13 cellular contexts compared by ENCODE assay signal in the genomic region with DNA sequence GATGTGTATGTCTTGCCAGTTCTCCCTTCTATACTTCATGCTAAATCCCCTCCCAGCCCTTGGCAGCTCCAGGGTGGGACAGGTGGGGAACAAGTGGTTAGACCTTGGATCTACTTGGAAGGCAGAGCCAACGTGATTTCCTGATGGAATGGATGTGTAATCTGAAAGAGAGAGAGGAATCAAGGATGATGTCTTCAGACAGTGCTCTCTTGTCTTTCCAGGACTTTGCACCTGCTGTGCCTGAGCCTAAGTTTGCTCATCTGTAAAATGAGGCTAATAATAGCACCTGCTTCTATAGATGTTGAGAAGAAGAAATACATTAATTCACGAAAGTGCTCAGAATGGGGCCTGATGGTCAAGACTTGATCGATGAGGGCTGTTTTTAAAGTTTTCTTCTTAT. TPM values are rescaled to one million over a fixed set of nuclear protein-coding genes. Genes with fewer than 3 reads are reported as not detected.
DNase-seq lines count a peak whose midpoint lies in the region; ATAC-seq, FAIRE-seq and TF ChIP-seq lines count a peak whose summit lies in the region.
"Had no signal": no experiment of that assay in that cellular context is flagged by ENCODE, and none has a peak within 500 bp of the region (broad histone marks: within the 10 kb centered on the region; RNA-seq: fewer than 3 reads in every experiment).

No MANE protein-coding gene starts in this region.

- H3K27me3 Mint-ChIP-seq in mesothelial cell of epicardium (ENCODE audit: low read depth), result no peaks in the 10 kb centered on the region

- no peak overlapping the region for H3K9ac ChIP-seq in HepG2 (ENCODE audit: insufficient read depth, low read depth, low read length)

- TF ChIP-seq RAD21 in HepG2 (CRISPR knock-in tag; IDR thresholded peaks at IDR 0.05), result no peak

- H2AFZ ChIP-seq in HepG2 (ENCODE audit: low read length), result no peak overlapping the region

- WGBS in HepG2 (ENCODE audit: low lambda C conversion rate), result 22% methylated on average over 3 of the region's 3 CpGs
- WGBS in right lobe of liver (ENCODE audit: insufficient coverage, low coverage, low lambda C conversion rate, missing lambda C conversion rate), result 80% methylated on average over 1 of the region's 3 CpGs

- H3K4me2 ChIP-seq in HepG2 (ENCODE audit: low read depth, low read length), result peak overlapping the region; percentile 47

- H3K9me3 ChIP-seq in HepG2 (ENCODE audit: low read length) (no peaks in the 10 kb centered on the region), right lobe of liver (no peaks in the 10 kb centered on the region), lower lobe of right lung (no peaks in the 10 kb centered on the region)
- H3K9me3 ChIP-seq: SJCRH30 had no signal

- H3K4me3 ChIP-seq in HepG2 (replicated peaks in 1 of 3; ENCODE audit: insufficient read depth in 1 of 3, low read depth in 2 of 3, low read length in 3 of 3) (no peak overlapping the region), right lobe of liver (no peak overlapping the region), lower lobe of right lung (no peak overlapping the region)
- H3K4me3 ChIP-seq: SJCRH30 had no signal

- no peaks in the 10 kb centered on the region for H3K79me2 ChIP-seq in HepG2 (ENCODE audit: insufficient read depth, low read length)

- H3K4me1 ChIP-seq in HepG2 (ENCODE audit: insufficient read depth, low read length), result peaks cover 34% of the 10 kb centered on the region
- peaks cover 0 to 25% (median 4%) of the 10 kb centered on the region in 4 donors for H3K4me1 ChIP-seq in right lobe of liver
- H3K4me1 ChIP-seq in lower lobe of right lung, result peaks cover 4% of the 10 kb centered on the region
- H3K4me1 ChIP-seq: SJCRH30 had no signal

- no peak overlapping the region for H3K27ac Mint-ChIP-seq in mesothelial cell of epicardium

- no peak for TF ChIP-seq POLR2A in HepG2 (IDR thresholded peaks at IDR 0.05; ENCODE audit: insufficient read depth in 1 of 2, low read depth in 2 of 2, low read length in 2 of 2)
- no peak for TF ChIP-seq POLR2A in right lobe of liver (IDR thresholded peaks at IDR 0.05)

- intact Hi-C loops in HepG2 (cut with micrococcal nuclease; ENCODE audit: unreplicated experiment) (no loop called here), right lobe of liver (cut with DNase I) (no loop called here), lower lobe of right lung (cut with DNase I) (no loop called here)

- H3K36me3 ChIP-seq in HepG2 (replicated peaks in 1 of 2; ENCODE audit: control insufficient read depth in 1 of 2, insufficient read depth in 2 of 2, low read length in 2 of 2) (no peaks in the 10 kb centered on the region), right lobe of liver (no peaks in the 10 kb centered on the region), lower lobe of right lung (peaks cover 25% of the 10 kb centered on the region)
- H3K36me3 ChIP-seq: SJCRH30 had no signal

- in situ Hi-C loops in HepG2 (cut with HindIII; ENCODE audit: extremely low pct_ligation_motif_present, low pct_unique_long_range_greater_than_20kb), result no loop called here

- no peaks in the 10 kb centered on the region for H3K27me3 ChIP-seq in HepG2 (ENCODE audit: control insufficient read depth in 1 of 2, insufficient read depth in 2 of 2, low read length in 2 of 2)
- H3K27me3 ChIP-seq in right lobe of liver, result no peaks in the 10 kb centered on the region
- H3K27me3 ChIP-seq in lower lobe of right lung (ENCODE audit: low read depth), result no peaks in the 10 kb centered on the region
- H3K27me3 ChIP-seq: SJCRH30 had no signal

- H3K27ac ChIP-seq in HepG2 (ENCODE audit: extremely low read length, insufficient read depth, low read length) (no peak overlapping the region), right lobe of liver (peak overlapping the region in 1 of 3 donors; percentile 33), lower lobe of right lung (peak overlapping the region; percentile 69)
- H3K27ac ChIP-seq: SJCRH30 had no signal

- POLR2A ChIA-PET in HepG2 (lab: Yijun Ruan, JAX), result interaction anchor here (1.8 kb wide), 1 partner anchor 14 kb away, joined by 8 read pairs; a partner anchor contains a TSS

- H4K20me1 ChIP-seq in HepG2 (ENCODE audit: insufficient read depth, low read length), result no peaks in the 10 kb centered on the region

- no peak for FAIRE-seq in HepG2 (lab: Jason Lieb, UNC)
- FAIRE-seq: G401.6 had no signal

- no peaks in the 10 kb centered on the region for H3K4me1 Mint-ChIP-seq in mesothelial cell of epicardium

- H3K36me3 Mint-ChIP-seq in mesothelial cell of epicardium, result peaks cover 12% of the 10 kb centered on the region

- TF ChIP-seq CTCF in HepG2 (CRISPR knock-in tag; IDR thresholded peaks at IDR 0.05) (no peak), right lobe of liver (IDR thresholded peaks at IDR 0.05) (no peak), lower lobe of right lung (IDR thresholded peaks at IDR 0.05) (no peak), mesothelial cell of epicardium (IDR thresholded peaks at IDR 0.05; ENCODE audit: unreplicated experiment) (no peak)

- TF ChIP-seq EP300 in HepG2 (IDR thresholded peaks at IDR 0.05; ENCODE audit: low read depth in 2 of 2, low read length in 2 of 2), result no peak
- no peak for TF ChIP-seq EP300 in HepG2 (CRISPR knock-in tag; IDR thresholded peaks at IDR 0.05; ENCODE audit: borderline replicate concordance)

- no peak for ATAC-seq in HepG2
- no peak for ATAC-seq in right lobe of liver
- no peak for ATAC-seq in lower lobe of right lung
- no peak for ATAC-seq in HG02970 (IDR thresholded peaks at IDR 0.05; ENCODE audit: low FRiP score, unreplicated experiment)

- H3K4me3 Mint-ChIP-seq in mesothelial cell of epicardium, result no peak overlapping the region

- DNase-seq in HepG2 (ENCODE audit: low spot score) (no peak), right lobe of liver (no peak), lower lobe of right lung (no peak), NCI-H1417 (lab: John Stamatoyannopoulos, UW) (no peak), mesothelial cell of epicardium (ENCODE audit: low spot score in 2 of 2, unreplicated experiment in 2 of 2) (no peak)
- DNase-seq: activated CD4-positive, CD25-positive, alpha-beta regulatory T cell; islet precursor cell; NCI-H1105; NCI-H748 treated with DMSO at 0.1 percent for 48 hours; SJCRH30 had no signal

- CTCF ChIA-PET in HepG2 (lab: Yijun Ruan, JAX; ENCODE audit: low intra/inter-chr PET ratio, low total read pairs), result no interaction called here

- BruUV-seq in HepG2 (replicated peaks; lab: Mats Ljungman, UMichigan), result no TSS peak

- no peaks in the 10 kb centered on the region for H3K9me3 Mint-ChIP-seq in mesothelial cell of epicardium

RNA-seq across cellular contexts. Expression of a gene that starts 7.0 kb away (rescaled TPM):
- total RNA-seq in HepG2 (2016; rRNA removed; fragmentation: Illumina TruSeq; extraction: Trizol) (32.4 and 40.8 TPM in 2 replicates), right lobe of liver (10 to 100 TPM; 34.5 to 47.0 (median 37.4) TPM), lower lobe of right lung (188 TPM), mesothelial cell of epicardium (107 to 109 TPM (median 108 TPM) in 3 replicates)
- total RNA-seq in HepG2 (2016; cell fraction: cytosol; rRNA removed; fragmentation: Illumina TruSeq; extraction: Trizol; ENCODE audit: low read depth), result 19.0 and 19.4 TPM in 2 replicates
- 37.6 and 41.3 TPM in 2 replicates for total RNA-seq in HepG2 (2016; cell fraction: insoluble cytoplasmic fraction; rRNA removed; fragmentation: Illumina TruSeq; extraction: Trizol)
- total RNA-seq in HepG2 (2016; cell fraction: membrane; rRNA removed; fragmentation: Illumina TruSeq; extraction: Trizol), result 39.4 and 40.9 TPM in 2 replicates
- 27.3 and 29.2 TPM in 2 replicates for total RNA-seq in HepG2 (2016; cell fraction: nucleus; rRNA removed; fragmentation: Illumina TruSeq; extraction: Trizol)
- polyA plus RNA-seq in HepG2 (2011; rRNA removed), result 16.5 and 25.4 TPM in 2 replicates
- polyA plus RNA-seq in HepG2 (2011; cell fraction: cytosol; rRNA removed), result 16.4 and 23.8 TPM in 2 replicates
- 38.7 and 44.6 TPM in 2 replicates for polyA plus RNA-seq in HepG2 (2011; cell fraction: nucleus; rRNA removed)
- polyA plus RNA-seq in HepG2 (2012), result 14.0 and 22.0 TPM in 2 replicates
- 13.6 and 14.2 TPM in 2 replicates for polyA plus RNA-seq in HepG2 (2016; cell fraction: cytosol; fragmentation: Illumina TruSeq; extraction: Trizol; ENCODE audit: low read depth)
- 31.3 and 33.0 TPM in 2 replicates for polyA plus RNA-seq in HepG2 (2016; cell fraction: insoluble cytoplasmic fraction; fragmentation: Illumina TruSeq; extraction: Trizol; ENCODE audit: low read depth)
- polyA plus RNA-seq in HepG2 (2016; cell fraction: membrane; fragmentation: Illumina TruSeq; extraction: Trizol; ENCODE audit: low read depth), result 24.9 and 27.6 TPM in 2 replicates
- polyA plus RNA-seq in HepG2 (2016; cell fraction: nucleus; fragmentation: Illumina TruSeq; extraction: Trizol; ENCODE audit: insufficient read depth, low read depth), result 40.6 and 43.6 TPM in 2 replicates
- polyA minus RNA-seq in HepG2 (2011; rRNA and poly(A)+ RNA removed; ENCODE audit: low replicate concordance), result 38.0 and 66.8 TPM in 2 replicates
- 9.9 and 12.8 TPM in 2 replicates for polyA minus RNA-seq in HepG2 (2011; cell fraction: cytosol; rRNA and poly(A)+ RNA removed)
- polyA minus RNA-seq in HepG2 (2011; cell fraction: nucleus; rRNA and poly(A)+ RNA removed), result 16.5 and 19.2 TPM in 2 replicates

RNA-seq across cellular contexts. Expression of a gene that starts 13.9 kb away (rescaled TPM):
- total RNA-seq in HepG2 (2016; rRNA removed; fragmentation: Illumina TruSeq; extraction: Trizol) (2.2 and 3.3 TPM in 2 replicates), right lobe of liver (10 to 100 TPM in 3 of 6 experiments, 1 to 10 TPM in 3; 6.4 to 17.2 (median 10.2) TPM), lower lobe of right lung (48.5 TPM), mesothelial cell of epicardium (13.2 to 15.8 TPM (median 14.5 TPM) in 3 replicates)
- total RNA-seq in HepG2 (2016; cell fraction: cytosol; rRNA removed; fragmentation: Illumina TruSeq; extraction: Trizol; ENCODE audit: low read depth), result 1.3 and 2.3 TPM in 2 replicates
- 2.1 and 3.5 TPM in 2 replicates for total RNA-seq in HepG2 (2016; cell fraction: insoluble cytoplasmic fraction; rRNA removed; fragmentation: Illumina TruSeq; extraction: Trizol)
- 2.2 and 2.4 TPM in 2 replicates for total RNA-seq in HepG2 (2016; cell fraction: membrane; rRNA removed; fragmentation: Illumina TruSeq; extraction: Trizol)
- 3.3 and 4.5 TPM in 2 replicates for total RNA-seq in HepG2 (2016; cell fraction: nucleus; rRNA removed; fragmentation: Illumina TruSeq; extraction: Trizol)
- 5.4 and 6.1 TPM in 2 replicates for polyA plus RNA-seq in HepG2 (2011; rRNA removed)
- 8.5 and 11.8 TPM in 2 replicates for polyA plus RNA-seq in HepG2 (2011; cell fraction: cytosol; rRNA removed)
- polyA plus RNA-seq in HepG2 (2011; cell fraction: nucleus; rRNA removed), result 11.9 and 12.0 TPM in 2 replicates
- polyA plus RNA-seq in HepG2 (2012), result 4.2 and 5.6 TPM in 2 replicates
- polyA plus RNA-seq in HepG2 (2016; cell fraction: cytosol; fragmentation: Illumina TruSeq; extraction: Trizol; ENCODE audit: low read depth), result 3.1 and 4.5 TPM in 2 replicates
- polyA plus RNA-seq in HepG2 (2016; cell fraction: insoluble cytoplasmic fraction; fragmentation: Illumina TruSeq; extraction: Trizol; ENCODE audit: low read depth), result 3.4 and 4.4 TPM in 2 replicates
- polyA plus RNA-seq in HepG2 (2016; cell fraction: membrane; fragmentation: Illumina TruSeq; extraction: Trizol; ENCODE audit: low read depth), result 3.8 and 3.9 TPM in 2 replicates
- polyA plus RNA-seq in HepG2 (2016; cell fraction: nucleus; fragmentation: Illumina TruSeq; extraction: Trizol; ENCODE audit: insufficient read depth, low read depth), result 13.8 and 16.0 TPM in 2 replicates
- polyA minus RNA-seq in HepG2 (2011; rRNA and poly(A)+ RNA removed; ENCODE audit: low replicate concordance), result 2.7 and 3.9 TPM in 2 replicates
- polyA minus RNA-seq in HepG2 (2011; cell fraction: cytosol; rRNA and poly(A)+ RNA removed), result 1.9 and 3.3 TPM in 2 replicates
- polyA minus RNA-seq in HepG2 (2011; cell fraction: nucleus; rRNA and poly(A)+ RNA removed), result 1.9 and 2.2 TPM in 2 replicates

RNA-seq across cellular contexts. Expression of a gene that starts 16.7 kb away (rescaled TPM):
- total RNA-seq in HepG2 (2016; rRNA removed; fragmentation: Illumina TruSeq; extraction: Trizol) (not detected in 2 replicates), right lobe of liver (1 to 10 TPM in 2 of 6 experiments, under 1 TPM in 1, not detected in 3; 0.86 to 1.9 (median 1.1) TPM), lower lobe of right lung (1.7 TPM), mesothelial cell of epicardium (1.2 to 2.7 TPM (median 1.4 TPM) in 3 replicates)
- not detected in 2 replicates for total RNA-seq in HepG2 (2016; cell fraction: cytosol; rRNA removed; fragmentation: Illumina TruSeq; extraction: Trizol; ENCODE audit: low read depth)
- total RNA-seq in HepG2 (2016; cell fraction: insoluble cytoplasmic fraction; rRNA removed; fragmentation: Illumina TruSeq; extraction: Trizol), result not detected in 2 replicates
- not detected in 2 replicates for total RNA-seq in HepG2 (2016; cell fraction: membrane; rRNA removed; fragmentation: Illumina TruSeq; extraction: Trizol)
- not detected in 2 replicates for total RNA-seq in HepG2 (2016; cell fraction: nucleus; rRNA removed; fragmentation: Illumina TruSeq; extraction: Trizol)
- polyA plus RNA-seq in HepG2 (2011; rRNA removed), result 0.61 and 2.5 TPM in 2 replicates
- 0.25 TPM in 1 of 2 replicates, not detected in the other for polyA plus RNA-seq in HepG2 (2011; cell fraction: cytosol; rRNA removed)
- 1.1 and 5.8 TPM in 2 replicates for polyA plus RNA-seq in HepG2 (2011; cell fraction: nucleus; rRNA removed)
- 1.5 and 1.6 TPM in 2 replicates for polyA plus RNA-seq in HepG2 (2012)
- not detected in 2 replicates for polyA plus RNA-seq in HepG2 (2016; cell fraction: cytosol; fragmentation: Illumina TruSeq; extraction: Trizol; ENCODE audit: low read depth)
- polyA plus RNA-seq in HepG2 (2016; cell fraction: insoluble cytoplasmic fraction; fragmentation: Illumina TruSeq; extraction: Trizol; ENCODE audit: low read depth), result not detected in 2 replicates
- polyA plus RNA-seq in HepG2 (2016; cell fraction: membrane; fragmentation: Illumina TruSeq; extraction: Trizol; ENCODE audit: low read depth), result not detected in 2 replicates
- polyA plus RNA-seq in HepG2 (2016; cell fraction: nucleus; fragmentation: Illumina TruSeq; extraction: Trizol; ENCODE audit: insufficient read depth, low read depth), result not detected in 2 replicates
- polyA minus RNA-seq in HepG2 (2011; rRNA and poly(A)+ RNA removed; ENCODE audit: low replicate concordance), result 1.6 TPM in 1 of 2 replicates, not detected in the other
- polyA minus RNA-seq in HepG2 (2011; cell fraction: cytosol; rRNA and poly(A)+ RNA removed), result not detected in 2 replicates
- 1.7 and 4.5 TPM in 2 replicates for polyA minus RNA-seq in HepG2 (2011; cell fraction: nucleus; rRNA and poly(A)+ RNA removed)
- total RNA-seq: fibroblast of villous mesenchyme, SJCRH30 had no signal

RNA-seq across cellular contexts. Expression of a gene that starts 41.0 kb away (rescaled TPM):
- 55.6 and 59.6 TPM in 2 replicates for total RNA-seq in HepG2 (2016; rRNA removed; fragmentation: Illumina TruSeq; extraction: Trizol)
- 30.9 and 37.5 TPM in 2 replicates for total RNA-seq in HepG2 (2016; cell fraction: cytosol; rRNA removed; fragmentation: Illumina TruSeq; extraction: Trizol; ENCODE audit: low read depth)
- total RNA-seq in HepG2 (2016; cell fraction: insoluble cytoplasmic fraction; rRNA removed; fragmentation: Illumina TruSeq; extraction: Trizol), result 43.3 and 60.9 TPM in 2 replicates
- 30.2 and 35.2 TPM in 2 replicates for total RNA-seq in HepG2 (2016; cell fraction: membrane; rRNA removed; fragmentation: Illumina TruSeq; extraction: Trizol)
- total RNA-seq in HepG2 (2016; cell fraction: nucleus; rRNA removed; fragmentation: Illumina TruSeq; extraction: Trizol), result 40.9 and 42.9 TPM in 2 replicates
- 111 and 162 TPM in 2 replicates for polyA plus RNA-seq in HepG2 (2011; rRNA removed)
- 36.8 and 67.8 TPM in 2 replicates for polyA plus RNA-seq in HepG2 (2011; cell fraction: cytosol; rRNA removed)
- polyA plus RNA-seq in HepG2 (2011; cell fraction: nucleus; rRNA removed), result 112 and 136 TPM in 2 replicates
- polyA plus RNA-seq in HepG2 (2012), result 55.3 and 58.7 TPM in 2 replicates
- polyA plus RNA-seq in HepG2 (2016; cell fraction: cytosol; fragmentation: Illumina TruSeq; extraction: Trizol; ENCODE audit: low read depth), result 31.4 and 37.9 TPM in 2 replicates
- polyA plus RNA-seq in HepG2 (2016; cell fraction: insoluble cytoplasmic fraction; fragmentation: Illumina TruSeq; extraction: Trizol; ENCODE audit: low read depth), result 87.1 and 104 TPM in 2 replicates
- polyA plus RNA-seq in HepG2 (2016; cell fraction: membrane; fragmentation: Illumina TruSeq; extraction: Trizol; ENCODE audit: low read depth), result 41.6 and 53.2 TPM in 2 replicates
- polyA plus RNA-seq in HepG2 (2016; cell fraction: nucleus; fragmentation: Illumina TruSeq; extraction: Trizol; ENCODE audit: insufficient read depth, low read depth), result 106 and 112 TPM in 2 replicates
- 182 and 255 TPM in 2 replicates for polyA minus RNA-seq in HepG2 (2011; rRNA and poly(A)+ RNA removed; ENCODE audit: low replicate concordance)
- polyA minus RNA-seq in HepG2 (2011; cell fraction: cytosol; rRNA and poly(A)+ RNA removed), result 80.0 and 106 TPM in 2 replicates
- 49.1 and 73.4 TPM in 2 replicates for polyA minus RNA-seq in HepG2 (2011; cell fraction: nucleus; rRNA and poly(A)+ RNA removed)
- 10 to 100 TPM; 21.4 to 33.1 (median 24.7) TPM for total RNA-seq in right lobe of liver
- 44.8 TPM for total RNA-seq in lower lobe of right lung
- 109 to 121 TPM (median 111 TPM) in 3 replicates for total RNA-seq in mesothelial cell of epicardium

RNA-seq across cellular contexts. Expression of a gene that starts 41.7 kb away (rescaled TPM):
- total RNA-seq in HepG2 (2016; rRNA removed; fragmentation: Illumina TruSeq; extraction: Trizol) (2.2 and 3.9 TPM in 2 replicates), right lobe of liver (10 to 100 TPM in 2 of 6 experiments, 1 to 10 TPM in 4; 2.9 to 11.2 (median 4.4) TPM), lower lobe of right lung (17.6 TPM), mesothelial cell of epicardium (14.2 to 18.4 TPM (median 15.0 TPM) in 3 replicates)
- 2.1 and 5.1 TPM in 2 replicates for total RNA-seq in HepG2 (2016; cell fraction: cytosol; rRNA removed; fragmentation: Illumina TruSeq; extraction: Trizol; ENCODE audit: low read depth)
- total RNA-seq in HepG2 (2016; cell fraction: insoluble cytoplasmic fraction; rRNA removed; fragmentation: Illumina TruSeq; extraction: Trizol), result 2.2 and 3.3 TPM in 2 replicates
- total RNA-seq in HepG2 (2016; cell fraction: membrane; rRNA removed; fragmentation: Illumina TruSeq; extraction: Trizol), result 4.4 and 4.8 TPM in 2 replicates
- 3.9 and 4.4 TPM in 2 replicates for total RNA-seq in HepG2 (2016; cell fraction: nucleus; rRNA removed; fragmentation: Illumina TruSeq; extraction: Trizol)
- 7.9 and 11.3 TPM in 2 replicates for polyA plus RNA-seq in HepG2 (2011; rRNA removed)
- 4.7 and 5.7 TPM in 2 replicates for polyA plus RNA-seq in HepG2 (2011; cell fraction: cytosol; rRNA removed)
- polyA plus RNA-seq in HepG2 (2011; cell fraction: nucleus; rRNA removed), result 30.8 and 31.7 TPM in 2 replicates
- 13.1 and 16.5 TPM in 2 replicates for polyA plus RNA-seq in HepG2 (2012)
- polyA plus RNA-seq in HepG2 (2016; cell fraction: cytosol; fragmentation: Illumina TruSeq; extraction: Trizol; ENCODE audit: low read depth), result 4.5 and 4.7 TPM in 2 replicates
- 10.5 and 13.7 TPM in 2 replicates for polyA plus RNA-seq in HepG2 (2016; cell fraction: insoluble cytoplasmic fraction; fragmentation: Illumina TruSeq; extraction: Trizol; ENCODE audit: low read depth)
- 12.4 and 14.6 TPM in 2 replicates for polyA plus RNA-seq in HepG2 (2016; cell fraction: membrane; fragmentation: Illumina TruSeq; extraction: Trizol; ENCODE audit: low read depth)
- polyA plus RNA-seq in HepG2 (2016; cell fraction: nucleus; fragmentation: Illumina TruSeq; extraction: Trizol; ENCODE audit: insufficient read depth, low read depth), result 46.1 and 49.5 TPM in 2 replicates
- polyA minus RNA-seq in HepG2 (2011; rRNA and poly(A)+ RNA removed; ENCODE audit: low replicate concordance), result 11.2 and 11.8 TPM in 2 replicates
- polyA minus RNA-seq in HepG2 (2011; cell fraction: cytosol; rRNA and poly(A)+ RNA removed), result 8.1 and 9.0 TPM in 2 replicates
- polyA minus RNA-seq in HepG2 (2011; cell fraction: nucleus; rRNA and poly(A)+ RNA removed), result 5.2 and 5.3 TPM in 2 replicates
